Comparison of ENCODE assay signal across 1 cellular context in genomic region chr16:30921748-30922419, GRCh38.
A peak's percentile ranks its signal among the peaks of the same experiment; 100 is the strongest.
TF ChIP-seq lines count a peak whose summit lies in the region.

No MANE protein-coding gene starts in this region.

TF ChIP-seq in K562, 482 proteins besides CTCF, POLR2A, EP300 and RAD21 (continued from another document and continues in another):
- TF ChIP-seq, protein P1, sequence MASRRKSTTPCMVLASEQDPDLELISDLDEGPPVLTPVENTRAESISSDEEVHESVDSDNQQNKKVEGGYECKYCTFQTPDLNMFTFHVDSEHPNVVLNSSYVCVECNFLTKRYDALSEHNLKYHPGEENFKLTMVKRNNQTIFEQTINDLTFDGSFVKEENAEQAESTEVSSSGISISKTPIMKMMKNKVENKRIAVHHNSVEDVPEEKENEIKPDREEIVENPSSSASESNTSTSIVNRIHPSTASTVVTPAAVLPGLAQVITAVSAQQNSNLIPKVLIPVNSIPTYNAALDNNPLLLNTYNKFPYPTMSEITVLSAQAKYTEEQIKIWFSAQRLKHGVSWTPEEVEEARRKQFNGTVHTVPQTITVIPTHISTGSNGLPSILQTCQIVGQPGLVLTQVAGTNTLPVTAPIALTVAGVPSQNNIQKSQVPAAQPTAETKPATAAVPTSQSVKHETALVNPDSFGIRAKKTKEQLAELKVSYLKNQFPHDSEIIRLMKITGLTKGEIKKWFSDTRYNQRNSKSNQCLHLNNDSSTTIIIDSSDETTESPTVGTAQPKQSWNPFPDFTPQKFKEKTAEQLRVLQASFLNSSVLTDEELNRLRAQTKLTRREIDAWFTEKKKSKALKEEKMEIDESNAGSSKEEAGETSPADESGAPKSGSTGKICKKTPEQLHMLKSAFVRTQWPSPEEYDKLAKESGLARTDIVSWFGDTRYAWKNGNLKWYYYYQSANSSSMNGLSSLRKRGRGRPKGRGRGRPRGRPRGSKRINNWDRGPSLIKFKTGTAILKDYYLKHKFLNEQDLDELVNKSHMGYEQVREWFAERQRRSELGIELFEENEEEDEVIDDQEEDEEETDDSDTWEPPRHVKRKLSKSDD (conservative IDR thresholded peaks at IDR 0.05; ENCODE audit: low read length) = no peak
- TF ChIP-seq RBBP5 (IDR thresholded peaks at IDR 0.05; ENCODE audit: borderline replicate concordance, insufficient read depth, low read length, poor library complexity, severe bottlenecking) (peak; percentile 39), TCFL5 (CRISPR knock-in tag; conservative IDR thresholded peaks at IDR 0.05) (no peak), CTBP1 (IDR thresholded peaks at IDR 0.05; ENCODE audit: borderline replicate concordance) (peak; percentile 15; the same call in 1 of the 2 replicates), TAL1 (IDR thresholded peaks at IDR 0.05) (no peak), PTRF (tag; IDR thresholded peaks at IDR 0.05) (no peak), ZNF551 (CRISPR knock-in tag; IDR thresholded peaks at IDR 0.05) (no peak), NR2C1 (IDR thresholded peaks at IDR 0.05) (no peak), NR2C1 (tag; IDR thresholded peaks at IDR 0.05) (no peak), TOE1 (IDR thresholded peaks at IDR 0.05; ENCODE audit: borderline replicate concordance) (no peak), TOE1 (CRISPR knock-in tag; IDR thresholded peaks at IDR 0.05; ENCODE audit: borderline replicate concordance, low read depth) (no peak), SOX6 (IDR thresholded peaks at IDR 0.05) (peak; percentile 33), SP1 (CRISPR knock-in tag; IDR thresholded peaks at IDR 0.05) (no peak), CXXC5 (CRISPR knock-in tag; IDR thresholded peaks at IDR 0.05) (no peak), POLR3G (IDR thresholded peaks at IDR 0.05; ENCODE audit: extremely low read depth, insufficient read length, insufficient replicate concordance) (no peak), FOXP4 (CRISPR knock-in tag; IDR thresholded peaks at IDR 0.05; ENCODE audit: borderline replicate concordance) (no peak), ZNF79 (CRISPR knock-in tag; IDR thresholded peaks at IDR 0.05; ENCODE audit: low read depth) (no peak), RAD51 (IDR thresholded peaks at IDR 0.05; ENCODE audit: borderline replicate concordance, low read depth) (no peak), RB1 (IDR thresholded peaks at IDR 0.05; ENCODE audit: low read depth) (0 out of 2 replicates have a peak, but pooled peaks have one; percentile 65), SPI1 (IDR thresholded peaks at IDR 0.05; ENCODE audit: borderline replicate concordance, low read depth, low read length) (no peak), ZNF3 (CRISPR knock-in tag; IDR thresholded peaks at IDR 0.05) (no peak), PCBP1 (IDR thresholded peaks at IDR 0.05; ENCODE audit: low read depth, low read length, poor library complexity, severe bottlenecking) (no peak), CBX2 (IDR thresholded peaks at IDR 0.05; ENCODE audit: insufficient read depth, low read length, poor library complexity, severe bottlenecking) (no peak), SMARCA5 (IDR thresholded peaks at IDR 0.05) (peak; percentile 91), XRCC5 (IDR thresholded peaks at IDR 0.05; ENCODE audit: low read depth, low read length) (peak; percentile 77; the same call in 1 of the 2 replicates), ILK (tag; IDR thresholded peaks at IDR 0.05; ENCODE audit: borderline replicate concordance, low read depth) (no peak), ZNF232 (CRISPR knock-in tag; IDR thresholded peaks at IDR 0.05) (no peak), ADNP (tag; IDR thresholded peaks at IDR 0.05) (peak; percentile 97), ZNF444 (CRISPR knock-in tag; IDR thresholded peaks at IDR 0.05) (no peak), ZNF445 (CRISPR knock-in tag; IDR thresholded peaks at IDR 0.05; ENCODE audit: low read depth) (peak; percentile 29; the same call in 1 of the 2 replicates), KDM5B (IDR thresholded peaks at IDR 0.05; ENCODE audit: insufficient replicate concordance, low read depth, low read length) (no peak), ATF1 (CRISPR knock-in tag; IDR thresholded peaks at IDR 0.05) (no peak), ATF1 (tag; IDR thresholded peaks at IDR 0.05) (no peak), ZNF124 (CRISPR knock-in tag; IDR thresholded peaks at IDR 0.05) (no peak), NR4A1 (CRISPR knock-in tag; IDR thresholded peaks at IDR 0.05) (no peak), NR4A1 (tag; IDR thresholded peaks at IDR 0.05) (no peak), PHF21A (IDR thresholded peaks at IDR 0.05; ENCODE audit: borderline replicate concordance, low read depth) (no peak), C11orf30 (IDR thresholded peaks at IDR 0.05; ENCODE audit: low read depth) (no peak), CGGBP1 (CRISPR knock-in tag; IDR thresholded peaks at IDR 0.05) (no peak), PHB (CRISPR knock-in tag; IDR thresholded peaks at IDR 0.05) (no peak), RFX1 (IDR thresholded peaks at IDR 0.05) (no peak), E4F1 (CRISPR knock-in tag; IDR thresholded peaks at IDR 0.05; ENCODE audit: borderline replicate concordance) (no peak), ZNF224 (CRISPR knock-in tag; IDR thresholded peaks at IDR 0.05) (no peak)
- TF ChIP-seq, protein P2, sequence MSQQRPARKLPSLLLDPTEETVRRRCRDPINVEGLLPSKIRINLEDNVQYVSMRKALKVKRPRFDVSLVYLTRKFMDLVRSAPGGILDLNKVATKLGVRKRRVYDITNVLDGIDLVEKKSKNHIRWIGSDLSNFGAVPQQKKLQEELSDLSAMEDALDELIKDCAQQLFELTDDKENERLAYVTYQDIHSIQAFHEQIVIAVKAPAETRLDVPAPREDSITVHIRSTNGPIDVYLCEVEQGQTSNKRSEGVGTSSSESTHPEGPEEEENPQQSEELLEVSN (IDR thresholded peaks at IDR 0.05; ENCODE audit: borderline replicate concordance in 1 of 2, extremely low read depth in 1 of 2, insufficient read depth in 1 of 2, insufficient read length in 1 of 2, low read depth in 1 of 2, low read length in 1 of 2, poor library complexity in 1 of 2, severe bottlenecking in 1 of 2) = peak in 1 of 2 experiments; percentile 34
- TF ChIP-seq, protein P3, sequence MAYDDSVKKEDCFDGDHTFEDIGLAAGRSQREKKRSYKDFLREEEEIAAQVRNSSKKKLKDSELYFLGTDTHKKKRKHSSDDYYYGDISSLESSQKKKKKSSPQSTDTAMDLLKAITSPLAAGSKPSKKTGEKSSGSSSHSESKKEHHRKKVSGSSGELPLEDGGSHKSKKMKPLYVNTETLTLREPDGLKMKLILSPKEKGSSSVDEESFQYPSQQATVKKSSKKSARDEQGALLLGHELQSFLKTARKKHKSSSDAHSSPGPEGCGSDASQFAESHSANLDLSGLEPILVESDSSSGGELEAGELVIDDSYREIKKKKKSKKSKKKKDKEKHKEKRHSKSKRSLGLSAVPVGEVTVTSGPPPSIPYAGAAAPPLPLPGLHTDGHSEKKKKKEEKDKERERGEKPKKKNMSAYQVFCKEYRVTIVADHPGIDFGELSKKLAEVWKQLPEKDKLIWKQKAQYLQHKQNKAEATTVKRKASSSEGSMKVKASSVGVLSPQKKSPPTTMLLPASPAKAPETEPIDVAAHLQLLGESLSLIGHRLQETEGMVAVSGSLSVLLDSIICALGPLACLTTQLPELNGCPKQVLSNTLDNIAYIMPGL (CRISPR knock-in tag; IDR thresholded peaks at IDR 0.05) = peak; percentile 57; the same call in 1 of the 2 replicates
- TF ChIP-seq, protein P4, sequence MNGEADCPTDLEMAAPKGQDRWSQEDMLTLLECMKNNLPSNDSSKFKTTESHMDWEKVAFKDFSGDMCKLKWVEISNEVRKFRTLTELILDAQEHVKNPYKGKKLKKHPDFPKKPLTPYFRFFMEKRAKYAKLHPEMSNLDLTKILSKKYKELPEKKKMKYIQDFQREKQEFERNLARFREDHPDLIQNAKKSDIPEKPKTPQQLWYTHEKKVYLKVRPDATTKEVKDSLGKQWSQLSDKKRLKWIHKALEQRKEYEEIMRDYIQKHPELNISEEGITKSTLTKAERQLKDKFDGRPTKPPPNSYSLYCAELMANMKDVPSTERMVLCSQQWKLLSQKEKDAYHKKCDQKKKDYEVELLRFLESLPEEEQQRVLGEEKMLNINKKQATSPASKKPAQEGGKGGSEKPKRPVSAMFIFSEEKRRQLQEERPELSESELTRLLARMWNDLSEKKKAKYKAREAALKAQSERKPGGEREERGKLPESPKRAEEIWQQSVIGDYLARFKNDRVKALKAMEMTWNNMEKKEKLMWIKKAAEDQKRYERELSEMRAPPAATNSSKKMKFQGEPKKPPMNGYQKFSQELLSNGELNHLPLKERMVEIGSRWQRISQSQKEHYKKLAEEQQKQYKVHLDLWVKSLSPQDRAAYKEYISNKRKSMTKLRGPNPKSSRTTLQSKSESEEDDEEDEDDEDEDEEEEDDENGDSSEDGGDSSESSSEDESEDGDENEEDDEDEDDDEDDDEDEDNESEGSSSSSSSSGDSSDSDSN (IDR thresholded peaks at IDR 0.05; ENCODE audit: borderline replicate concordance in 1 of 2, low read depth in 2 of 2, low read length in 2 of 2) = no peak
- TF ChIP-seq, protein P5, sequence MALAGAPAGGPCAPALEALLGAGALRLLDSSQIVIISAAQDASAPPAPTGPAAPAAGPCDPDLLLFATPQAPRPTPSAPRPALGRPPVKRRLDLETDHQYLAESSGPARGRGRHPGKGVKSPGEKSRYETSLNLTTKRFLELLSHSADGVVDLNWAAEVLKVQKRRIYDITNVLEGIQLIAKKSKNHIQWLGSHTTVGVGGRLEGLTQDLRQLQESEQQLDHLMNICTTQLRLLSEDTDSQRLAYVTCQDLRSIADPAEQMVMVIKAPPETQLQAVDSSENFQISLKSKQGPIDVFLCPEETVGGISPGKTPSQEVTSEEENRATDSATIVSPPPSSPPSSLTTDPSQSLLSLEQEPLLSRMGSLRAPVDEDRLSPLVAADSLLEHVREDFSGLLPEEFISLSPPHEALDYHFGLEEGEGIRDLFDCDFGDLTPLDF (CRISPR knock-in tag; IDR thresholded peaks at IDR 0.05) = no peak
- TF ChIP-seq, protein P6, sequence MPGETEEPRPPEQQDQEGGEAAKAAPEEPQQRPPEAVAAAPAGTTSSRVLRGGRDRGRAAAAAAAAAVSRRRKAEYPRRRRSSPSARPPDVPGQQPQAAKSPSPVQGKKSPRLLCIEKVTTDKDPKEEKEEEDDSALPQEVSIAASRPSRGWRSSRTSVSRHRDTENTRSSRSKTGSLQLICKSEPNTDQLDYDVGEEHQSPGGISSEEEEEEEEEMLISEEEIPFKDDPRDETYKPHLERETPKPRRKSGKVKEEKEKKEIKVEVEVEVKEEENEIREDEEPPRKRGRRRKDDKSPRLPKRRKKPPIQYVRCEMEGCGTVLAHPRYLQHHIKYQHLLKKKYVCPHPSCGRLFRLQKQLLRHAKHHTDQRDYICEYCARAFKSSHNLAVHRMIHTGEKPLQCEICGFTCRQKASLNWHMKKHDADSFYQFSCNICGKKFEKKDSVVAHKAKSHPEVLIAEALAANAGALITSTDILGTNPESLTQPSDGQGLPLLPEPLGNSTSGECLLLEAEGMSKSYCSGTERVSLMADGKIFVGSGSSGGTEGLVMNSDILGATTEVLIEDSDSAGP (CRISPR knock-in tag; IDR thresholded peaks at IDR 0.05) = 0 out of 2 replicates have a peak, but pooled peaks have one; percentile 65
- TF ChIP-seq, protein P7, sequence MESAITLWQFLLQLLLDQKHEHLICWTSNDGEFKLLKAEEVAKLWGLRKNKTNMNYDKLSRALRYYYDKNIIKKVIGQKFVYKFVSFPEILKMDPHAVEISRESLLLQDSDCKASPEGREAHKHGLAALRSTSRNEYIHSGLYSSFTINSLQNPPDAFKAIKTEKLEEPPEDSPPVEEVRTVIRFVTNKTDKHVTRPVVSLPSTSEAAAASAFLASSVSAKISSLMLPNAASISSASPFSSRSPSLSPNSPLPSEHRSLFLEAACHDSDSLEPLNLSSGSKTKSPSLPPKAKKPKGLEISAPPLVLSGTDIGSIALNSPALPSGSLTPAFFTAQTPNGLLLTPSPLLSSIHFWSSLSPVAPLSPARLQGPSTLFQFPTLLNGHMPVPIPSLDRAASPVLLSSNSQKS (CRISPR knock-in tag; IDR thresholded peaks at IDR 0.05) = 0 out of 2 replicates have a peak, but pooled peaks have one; percentile 51
- TF ChIP-seq, protein P8, sequence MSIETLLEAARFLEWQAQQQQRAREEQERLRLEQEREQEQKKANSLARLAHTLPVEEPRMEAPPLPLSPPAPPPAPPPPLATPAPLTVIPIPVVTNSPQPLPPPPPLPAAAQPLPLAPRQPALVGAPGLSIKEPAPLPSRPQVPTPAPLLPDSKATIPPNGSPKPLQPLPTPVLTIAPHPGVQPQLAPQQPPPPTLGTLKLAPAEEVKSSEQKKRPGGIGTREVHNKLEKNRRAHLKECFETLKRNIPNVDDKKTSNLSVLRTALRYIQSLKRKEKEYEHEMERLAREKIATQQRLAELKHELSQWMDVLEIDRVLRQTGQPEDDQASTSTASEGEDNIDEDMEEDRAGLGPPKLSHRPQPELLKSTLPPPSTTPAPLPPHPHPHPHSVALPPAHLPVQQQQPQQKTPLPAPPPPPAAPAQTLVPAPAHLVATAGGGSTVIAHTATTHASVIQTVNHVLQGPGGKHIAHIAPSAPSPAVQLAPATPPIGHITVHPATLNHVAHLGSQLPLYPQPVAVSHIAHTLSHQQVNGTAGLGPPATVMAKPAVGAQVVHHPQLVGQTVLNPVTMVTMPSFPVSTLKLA (conservative IDR thresholded peaks at IDR 0.05) = peak in 1 of 2 experiments; percentile 50; a peak in 2 of 4 replicates
